9 cellular contexts compared by ENCODE assay signal in genomic region chr12:76183459-76184186, GRCh38.
DNase-seq lines count a peak whose midpoint lies in the region; ATAC-seq and TF ChIP-seq lines count a peak whose summit lies in the region.
"Had no signal": no experiment of that assay in that cellular context is flagged by ENCODE, and none has a peak within 500 bp of the region (broad histone marks: within the 10 kb centered on the region; RNA-seq: fewer than 3 reads in every experiment).

No MANE protein-coding gene starts in this region.

- H3K9me3 ChIP-seq in breast epithelium (no peaks in the 10 kb centered on the region), PC-3 (ENCODE audit: low read length) (no peaks in the 10 kb centered on the region)

- no peak for TF ChIP-seq CTCF in MCF 10A (IDR thresholded peaks at IDR 0.05; ENCODE audit: unreplicated experiment)
- TF ChIP-seq CTCF in breast epithelium (IDR thresholded peaks at IDR 0.05) = no peak
- TF ChIP-seq CTCF in PC-3 (conservative IDR thresholded peaks at IDR 0.05; ENCODE audit: low read depth, low read length) = no peak

- DNase-seq in MCF 10A (ENCODE audit: unreplicated experiment) (peak; percentile 98), breast epithelium (ENCODE audit: low spot score in 2 of 2) (no peak), PC-3 (peak; percentile 99), epithelial cell of prostate (ENCODE audit: low read depth, low spot score) (peak; percentile 58), DMS153 treated with DMSO at 0.1 percent for 48 hours (lab: John Stamatoyannopoulos, UW; ENCODE audit: unreplicated experiment) (no peak), NCI-H187 (lab: John Stamatoyannopoulos, UW) (no peak)
- peak; percentile 23 for DNase-seq in stimulated activated CD4-positive, alpha-beta T cell treated with anti-CD3 and anti-CD28 coated beads, Interleukin-4, amount 100 ng/mL, for 1 hour

- H3K27ac Mint-ChIP-seq in MCF 10A (ENCODE audit: low read depth, unreplicated experiment) = peak overlapping the region; percentile 67

- H3K27me3 Mint-ChIP-seq in MCF 10A (ENCODE audit: insufficient read depth, unreplicated experiment) = no peaks in the 10 kb centered on the region

- no peaks in the 10 kb centered on the region for H3K9me2 ChIP-seq in PC-3 (replicated peaks; ENCODE audit: low read length)

- H3F3A ChIP-seq in PC-3 (ENCODE audit: low read length, unreplicated experiment) = peaks cover 5% of the 10 kb centered on the region

- CTCF ChIA-PET in MCF 10A (lab: Yijun Ruan, JAX) (interaction anchor here (1.2 kb wide), 1 partner anchor 163 kb away, joined by 3 read pairs; no protein-coding TSS in a partner anchor), PC-3 (lab: Charles Lee) (interaction anchor here (0.6 kb wide), 1 partner anchor 260 kb away, joined by 3 read pairs; no protein-coding TSS in a partner anchor)

- H3K4me2 ChIP-seq in PC-3 (ENCODE audit: low read length) = peak overlapping the region; percentile 52

- ATAC-seq in HG02852 (IDR thresholded peaks at IDR 0.05; ENCODE audit: unreplicated experiment) (peak; percentile 94), PC-3 (peak; percentile 95)

- H4K20me1 ChIP-seq in PC-3 (ENCODE audit: low read length) = no peaks in the 10 kb centered on the region

- H3K27me3 ChIP-seq in breast epithelium = no peaks in the 10 kb centered on the region
- no peaks in the 10 kb centered on the region for H3K27me3 ChIP-seq in PC-3 (ENCODE audit: low read length)
- H3K27me3 ChIP-seq: dorsolateral prefrontal cortex had no signal

- H3K4me1 ChIP-seq in breast epithelium (no peaks in the 10 kb centered on the region), PC-3 (ENCODE audit: insufficient read depth, low read length) (peaks cover 15% of the 10 kb centered on the region)

- BruUV-seq in MCF 10A (replicated peaks; lab: Mats Ljungman, UMichigan) = no TSS peak
- BruUV-seq in PC-3 (replicated peaks; lab: Mats Ljungman, UMichigan) = no TSS peak

- TF ChIP-seq POLR2A in breast epithelium (IDR thresholded peaks at IDR 0.05) = no peak

- intact Hi-C loops in MCF 10A (cut with micrococcal nuclease) = no loop called here
- intact Hi-C loops in breast epithelium (cut with DNase I; ENCODE audit: low total_unique reads) = no loop called here
- intact Hi-C loops in PC-3 (cut with micrococcal nuclease) = loop anchor here (1.0 kb wide), 1 partner anchor 98 kb away; no protein-coding TSS in a partner anchor

- H3K36me3 ChIP-seq in breast epithelium (no peaks in the 10 kb centered on the region), PC-3 (ENCODE audit: low read depth, low read length) (no peaks in the 10 kb centered on the region)

- peaks cover 16% of the 10 kb centered on the region for H3K4me1 Mint-ChIP-seq in MCF 10A (ENCODE audit: insufficient read depth, unreplicated experiment)

- no peak overlapping the region for H3K9ac ChIP-seq in PC-3 (ENCODE audit: low read length)

- no peak overlapping the region for H3K4me3 ChIP-seq in breast epithelium
- no peak overlapping the region for H3K4me3 ChIP-seq in PC-3 (ENCODE audit: low read length)
- H3K4me3 ChIP-seq: dorsolateral prefrontal cortex had no signal

- H3K27ac ChIP-seq in breast epithelium = no peak overlapping the region
- peak overlapping the region; percentile 76 for H3K27ac ChIP-seq in PC-3 (ENCODE audit: low read length)
- H3K27ac ChIP-seq in epithelial cell of prostate = peak overlapping the region; percentile 35

- H3K4me3 Mint-ChIP-seq in MCF 10A (ENCODE audit: unreplicated experiment) = no peak overlapping the region

- peaks cover 7% of the 10 kb centered on the region for H3K9me3 Mint-ChIP-seq in MCF 10A (ENCODE audit: unreplicated experiment)

- H3K79me2 ChIP-seq in PC-3 (ENCODE audit: low read length) = no peaks in the 10 kb centered on the region

- H3K36me3 Mint-ChIP-seq in MCF 10A (ENCODE audit: insufficient read depth, unreplicated experiment) = peaks cover 6% of the 10 kb centered on the region

- peak overlapping the region; percentile 75 for H2AFZ ChIP-seq in PC-3 (ENCODE audit: low read length)

- POLR2A ChIA-PET in MCF 10A (lab: Yijun Ruan, JAX) (interaction anchor here (0.6 to 0.8 kb wide), 4 partner anchors 28 to 1651 kb away, joined by 3 to 4 read pairs (median 4); no protein-coding TSS in a partner anchor), PC-3 (lab: Charles Lee; ENCODE audit: unreplicated experiment) (no interaction called here)

Comparison
In these comparisons a context has a peak if more than half of its experiments do, and no peak if none do; other contexts are left out.
1. DNase-seq: peak in MCF 10A (single experiment), PC-3 (single experiment), epithelial cell of prostate (single experiment) and stimulated activated CD4-positive, alpha-beta T cell treated with anti-CD3 and anti-CD28 coated beads, Interleukin-4, amount 100 ng/mL, for 1 hour (single experiment); none in breast epithelium (0 of 2), DMS153 treated with DMSO at 0.1 percent for 48 hours (single experiment) and NCI-H187 (0 of 2).
2. H3K27ac ChIP-seq: peak in PC-3 (single experiment) and epithelial cell of prostate (single experiment); none in breast epithelium (0 of 2).